8 cellular contexts compared by ENCODE assay signal in the genomic region with DNA sequence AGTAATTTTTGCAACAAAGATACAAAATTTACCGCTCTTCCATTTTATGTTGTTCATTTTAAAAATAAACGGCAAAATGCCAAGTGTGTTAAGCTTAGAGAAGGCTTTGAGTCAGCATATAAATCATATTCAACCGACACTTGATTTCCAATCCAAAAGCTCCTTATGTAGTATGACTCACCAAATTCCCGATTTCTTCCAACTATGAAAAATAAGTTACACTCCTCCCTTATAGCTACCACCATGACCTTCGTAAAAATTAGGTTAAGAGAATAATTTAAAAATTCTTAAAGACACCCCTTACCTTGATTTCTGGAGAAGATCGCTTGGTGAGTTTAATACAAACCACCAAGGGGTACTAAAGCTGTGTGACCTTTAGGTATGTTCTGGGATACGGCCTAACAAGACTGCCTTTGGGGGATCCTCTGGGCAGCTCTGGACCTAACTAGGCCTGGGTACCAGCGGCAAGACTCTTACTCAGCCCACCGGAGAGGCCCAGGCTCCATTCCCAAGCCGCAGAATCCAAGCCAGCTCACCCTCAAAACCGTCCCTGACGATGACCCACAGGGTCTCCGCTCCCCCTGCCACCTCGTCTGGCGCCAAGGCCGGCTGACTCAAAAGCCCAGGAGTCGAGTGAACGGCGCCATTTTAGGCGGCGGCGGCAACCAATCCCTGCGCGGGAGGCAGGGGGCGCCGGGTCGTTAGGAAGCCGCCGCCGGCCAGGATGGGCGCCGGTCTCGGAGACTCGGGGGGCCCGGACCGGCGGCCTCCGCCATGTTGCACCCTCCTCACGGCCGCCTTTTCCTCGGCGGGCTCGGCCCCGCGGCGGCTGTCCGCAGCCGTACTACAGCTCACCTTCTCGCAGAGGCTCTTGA. TPM values are rescaled to one million over a fixed set of nuclear protein-coding genes. Genes with fewer than 3 reads are reported as not detected.
DNase-seq lines count a peak whose midpoint lies in the region; ATAC-seq and TF ChIP-seq lines count a peak whose summit lies in the region.

No MANE protein-coding gene starts in this region.

- peaks cover 74% of the 10 kb centered on the region for H3K79me2 ChIP-seq in SK-N-SH (ENCODE audit: insufficient read depth)

- H3K4me1 ChIP-seq in SK-N-SH (ENCODE audit: control insufficient read depth in 1 of 2, insufficient read depth in 2 of 2, low read depth in 1 of 2, low read length in 1 of 2) (peaks cover 4 to 23% of the 10 kb centered on the region in 2 experiments; a peak in 3 of 4 replicates), transverse colon (peaks cover 7 to 55% (median 46%) of the 10 kb centered on the region in 4 donors)

- H3K9ac ChIP-seq in SK-N-SH, result peak overlapping the region; percentile 100

- in situ Hi-C loops in Caki2 (cut with HindIII; ENCODE audit: low pct_unique_long_range_greater_than_20kb, low sequenced_read_pairs) (no loop called here), transverse colon (cut with MboI; ENCODE audit: low pct_ligation_motif_present in 1 of 4, low pct_unique_long_range_greater_than_20kb in 1 of 4, low sequenced_read_pairs in 3 of 4) (no loop called here)

- peaks cover 51% of the 10 kb centered on the region for H4K20me1 ChIP-seq in SK-N-SH (ENCODE audit: insufficient read depth)

- H3K27ac ChIP-seq in SK-N-SH (ENCODE audit: low read depth in 2 of 2, low read length in 1 of 2) (peak overlapping the region; percentile 97 to 98), transverse colon (peak overlapping the region; percentile 100)

- H3F3A ChIP-seq in SK-N-SH (replicated peaks; ENCODE audit: insufficient read depth), result peaks cover 19% of the 10 kb centered on the region

- under 1% methylated on average over 23 of the region's 49 CpGs for WGBS in SK-N-SH (ENCODE audit: low lambda C conversion rate)
- WGBS in transverse colon (ENCODE audit: low coverage in 1 of 2), 2 donors, result 0 to 2% methylated on average over 6 to 34 of the region's 49 CpGs

- DNase-seq in Caki2 (ENCODE audit: low read depth) (peak; percentile 63), HS-5 (ENCODE audit: low read depth) (peak; percentile 87), SK-N-SH (peak; percentile 84), cardiac septum (ENCODE audit: low spot score) (peak; percentile 79), pons (ENCODE audit: low spot score) (peak; percentile 55), transverse colon (peak; percentile 62)
- peak; percentile 35 for DNase-seq in activated naive CD8-positive, alpha-beta T cell treated with anti-CD3 and anti-CD28 coated beads, Interleukin-2, amount 50 U/mL, for 16 hours (ENCODE audit: low read depth, low spot score)

- CTCF ChIA-PET in SK-N-SH (lab: Yijun Ruan, JAX), result interaction anchor here (0.7 to 4.3 kb wide), 10 partner anchors 11 to 347 kb away, joined by 3 to 24 read pairs (median 4); no protein-coding TSS in a partner anchor

- POLR2A ChIA-PET in SK-N-SH (lab: Yijun Ruan, JAX), result interaction anchor here (0.8 to 3.2 kb wide), 9 partner anchors 11 to 1174 kb away, joined by 3 to 16 read pairs (median 3); a partner anchor contains a TSS

- TF ChIP-seq CTCF in SK-N-SH (IDR thresholded peaks at IDR 0.05), result no peak; the same call in 1 of the 2 replicates
- TF ChIP-seq CTCF in transverse colon (IDR thresholded peaks at IDR 0.05), result peak in 3 of 5 experiments; percentile 4 to 24 (median 24)

- intact Hi-C loops in cardiac septum (cut with DNase I), result loop anchor here (1.0 kb wide), 1 partner anchor 16 kb away; no protein-coding TSS in a partner anchor
- intact Hi-C loops in transverse colon (cut with DNase I; ENCODE audit: low total_unique reads), result no loop called here

- TF ChIP-seq EP300 in SK-N-SH (IDR thresholded peaks at IDR 0.05; ENCODE audit: borderline replicate concordance in 1 of 2, low read depth in 1 of 2, low read length in 1 of 2) (no peak), transverse colon (IDR thresholded peaks at IDR 0.05; ENCODE audit: low read depth) (no peak)

- H3K27me3 ChIP-seq in SK-N-SH (ENCODE audit: insufficient read depth) (no peaks in the 10 kb centered on the region), transverse colon (no peaks in the 10 kb centered on the region)

- H3K9me2 ChIP-seq in SK-N-SH, result no peaks in the 10 kb centered on the region

- peak; percentile 0 for ATAC-seq in GM19468 (IDR thresholded peaks at IDR 0.05; ENCODE audit: extremely low read depth, unreplicated experiment)

- peaks cover 8 to 10% of the 10 kb centered on the region in 2 experiments for H3K36me3 ChIP-seq in SK-N-SH (replicated peaks in 1 of 2; ENCODE audit: control insufficient read depth in 1 of 2, insufficient read depth in 2 of 2, low read length in 1 of 2)
- H3K36me3 ChIP-seq in transverse colon, result no peaks in the 10 kb centered on the region

- H3K4me3 ChIP-seq in SK-N-SH (ENCODE audit: low read depth in 2 of 2, low read length in 1 of 2) (peak overlapping the region; percentile 85 to 98), transverse colon (peak overlapping the region; percentile 92 to 100 (median 96))

- no peak overlapping the region; the same call in 1 of the 2 replicates for H2AFZ ChIP-seq in SK-N-SH (ENCODE audit: low read depth)

- TF ChIP-seq POLR2A in transverse colon (IDR thresholded peaks at IDR 0.05), result no peak

- peak overlapping the region; percentile 88 for H3K4me2 ChIP-seq in SK-N-SH

- TF ChIP-seq RAD21 in SK-N-SH (IDR thresholded peaks at IDR 0.05; ENCODE audit: low read length), result no peak

- H3K9me3 ChIP-seq in SK-N-SH (no peaks in the 10 kb centered on the region), transverse colon (no peaks in the 10 kb centered on the region)

TF ChIP-seq in SK-N-SH, 30 proteins besides CTCF, POLR2A, EP300 and RAD21:
- TF ChIP-seq MXI1 (IDR thresholded peaks at IDR 0.05; ENCODE audit: low read depth, low read length) (peak; percentile 51), FOXJ3 (CRISPR knock-in tag; IDR thresholded peaks at IDR 0.05) (no peak), JUND (IDR thresholded peaks at IDR 0.05) (peak; percentile 40; the same call in 1 of the 2 replicates), TCF12 (IDR thresholded peaks at IDR 0.05) (0 out of 2 replicates have a peak, but pooled peaks have one; percentile 5), FOSL2 (IDR thresholded peaks at IDR 0.05; ENCODE audit: borderline replicate concordance, low read depth) (peak; percentile 48; the same call in 1 of the 2 replicates)
- TF ChIP-seq, protein P1, sequence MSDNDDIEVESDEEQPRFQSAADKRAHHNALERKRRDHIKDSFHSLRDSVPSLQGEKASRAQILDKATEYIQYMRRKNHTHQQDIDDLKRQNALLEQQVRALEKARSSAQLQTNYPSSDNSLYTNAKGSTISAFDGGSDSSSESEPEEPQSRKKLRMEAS (IDR thresholded peaks at IDR 0.05; ENCODE audit: low read depth), result peak; percentile 24; the same call in 1 of the 2 replicates
- TF ChIP-seq, protein P2, sequence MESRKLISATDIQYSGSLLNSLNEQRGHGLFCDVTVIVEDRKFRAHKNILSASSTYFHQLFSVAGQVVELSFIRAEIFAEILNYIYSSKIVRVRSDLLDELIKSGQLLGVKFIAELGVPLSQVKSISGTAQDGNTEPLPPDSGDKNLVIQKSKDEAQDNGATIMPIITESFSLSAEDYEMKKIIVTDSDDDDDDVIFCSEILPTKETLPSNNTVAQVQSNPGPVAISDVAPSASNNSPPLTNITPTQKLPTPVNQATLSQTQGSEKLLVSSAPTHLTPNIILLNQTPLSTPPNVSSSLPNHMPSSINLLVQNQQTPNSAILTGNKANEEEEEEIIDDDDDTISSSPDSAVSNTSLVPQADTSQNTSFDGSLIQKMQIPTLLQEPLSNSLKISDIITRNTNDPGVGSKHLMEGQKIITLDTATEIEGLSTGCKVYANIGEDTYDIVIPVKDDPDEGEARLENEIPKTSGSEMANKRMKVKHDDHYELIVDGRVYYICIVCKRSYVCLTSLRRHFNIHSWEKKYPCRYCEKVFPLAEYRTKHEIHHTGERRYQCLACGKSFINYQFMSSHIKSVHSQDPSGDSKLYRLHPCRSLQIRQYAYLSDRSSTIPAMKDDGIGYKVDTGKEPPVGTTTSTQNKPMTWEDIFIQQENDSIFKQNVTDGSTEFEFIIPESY (IDR thresholded peaks at IDR 0.05; ENCODE audit: borderline replicate concordance, low read depth), result no peak
- TF ChIP-seq, protein P3, sequence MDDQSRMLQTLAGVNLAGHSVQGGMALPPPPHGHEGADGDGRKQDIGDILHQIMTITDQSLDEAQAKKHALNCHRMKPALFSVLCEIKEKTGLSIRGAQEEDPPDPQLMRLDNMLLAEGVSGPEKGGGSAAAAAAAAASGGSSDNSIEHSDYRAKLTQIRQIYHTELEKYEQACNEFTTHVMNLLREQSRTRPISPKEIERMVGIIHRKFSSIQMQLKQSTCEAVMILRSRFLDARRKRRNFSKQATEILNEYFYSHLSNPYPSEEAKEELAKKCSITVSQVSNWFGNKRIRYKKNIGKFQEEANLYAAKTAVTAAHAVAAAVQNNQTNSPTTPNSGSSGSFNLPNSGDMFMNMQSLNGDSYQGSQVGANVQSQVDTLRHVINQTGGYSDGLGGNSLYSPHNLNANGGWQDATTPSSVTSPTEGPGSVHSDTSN (IDR thresholded peaks at IDR 0.05), result peak; percentile 66

RNA-seq across cellular contexts. Expression of a gene that starts 0.7 kb away (rescaled TPM):
- 177 and 285 TPM in 2 replicates for total RNA-seq in Caki2 (2014; rRNA removed; shearing (Covaris generic); ENCODE audit: low replicate concordance)
- polyA plus RNA-seq in SK-N-SH (2012; rRNA removed), result 146 and 163 TPM in 2 replicates
- polyA plus RNA-seq in SK-N-SH (2012; cell fraction: cytosol; rRNA removed), result 122 and 170 TPM in 2 replicates
- 79.4 and 95.7 TPM in 2 replicates for polyA plus RNA-seq in SK-N-SH (2012; cell fraction: nucleus; rRNA removed)
- total RNA-seq in cardiac septum (214 TPM), transverse colon (100 to 1,000 TPM in 3 of 4 donors, 10 to 100 TPM in 1; 30.4 to 198 (median 147) TPM)

RNA-seq across cellular contexts. Expression of a gene that starts 48.4 kb away (rescaled TPM):
- total RNA-seq in Caki2 (2014; rRNA removed; shearing (Covaris generic); ENCODE audit: low replicate concordance), result 616 and 685 TPM in 2 replicates
- 407 and 428 TPM in 2 replicates for polyA plus RNA-seq in SK-N-SH (2012; rRNA removed)
- polyA plus RNA-seq in SK-N-SH (2012; cell fraction: cytosol; rRNA removed), result 621 and 939 TPM in 2 replicates
- 127 and 233 TPM in 2 replicates for polyA plus RNA-seq in SK-N-SH (2012; cell fraction: nucleus; rRNA removed)
- total RNA-seq in cardiac septum, result 494 TPM
- total RNA-seq in transverse colon, result 100 to 1,000 TPM in 3 of 4 donors, 10 to 100 TPM in 1; 32.6 to 224 (median 170) TPM

Comparison
In these comparisons a context has a peak if more than half of its experiments do, and no peak if none do; other contexts are left out.
1. Peak in every context shown above with its lines: DNase-seq, ATAC-seq, H3K4me3 ChIP-seq and H3K27ac ChIP-seq.
2. DNase-seq: peak in every context shown above with its lines; median percentile 87 in HS-5; 84 in SK-N-SH; 79 in cardiac septum; 63 in Caki2; 62 in transverse colon; 55 in pons; 35 in activated naive CD8-positive, alpha-beta T cell treated with anti-CD3 and anti-CD28 coated beads, Interleukin-2, amount 50 U/mL, for 16 hours.